In genomic region chrX:74138943-74139342, GRCh38 we compare ENCODE assay signal across 11 cellular contexts.
"Had no signal": no experiment of that assay in that cellular context is flagged by ENCODE, and none has a peak within 500 bp of the region (broad histone marks: within the 10 kb centered on the region; RNA-seq: fewer than 3 reads in every experiment).

No MANE protein-coding gene starts in this region.

- H3K4me2 ChIP-seq: GM23338 had no signal

- H3K9ac ChIP-seq: GM23248 had no signal

- FAIRE-seq: H1, H54 had no signal

- H3K27ac Mint-ChIP-seq: GM23338, H9, HFFc6 had no signal

- DNase-seq: GM23248, GOT3, H7, H9, HCEC 1CT, HFFc6 had no signal

- H3K4me3 Mint-ChIP-seq: GM23338, H9, HFFc6 had no signal

- H3K4me1 Mint-ChIP-seq: GM23338, H9 had no signal

- H2AFZ ChIP-seq: GM23248, GM23338 had no signal

- H3K27ac ChIP-seq: GM23248 had no signal

- H3K9me3 Mint-ChIP-seq: HFFc6 had no signal

- ATAC-seq: GM23338, HCT116 had no signal

- H3K4me1 ChIP-seq: HAP-1 had no signal

- H3K4me3 ChIP-seq: GM23248, GM23338, HAP-1 had no signal

- H3K36me3 ChIP-seq: HAP-1 had no signal
